Comparison of ENCODE assay signal across 1 cellular context in genomic region chr19:15437355-15438123, GRCh38.
TF ChIP-seq lines count a peak whose summit lies in the region.

No MANE protein-coding gene starts in this region.

TF ChIP-seq in HepG2, 621 proteins besides CTCF, POLR2A, EP300 and RAD21 (continues in another document):
- no peak for TF ChIP-seq HNRNPH1 (optimal IDR thresholded peaks at IDR 0.05; ENCODE audit: low read depth, low read length)
- 0 out of 2 replicates have a peak, but pooled peaks have one; percentile 10 for TF ChIP-seq RFX5 (IDR thresholded peaks at IDR 0.05; ENCODE audit: low read depth, low read length)
- peak; percentile 13; the same call in 1 of the 2 replicates for TF ChIP-seq HIVEP1 (CRISPR knock-in tag; IDR thresholded peaks at IDR 0.05)
- TF ChIP-seq HMGXB4 (CRISPR knock-in tag; IDR thresholded peaks at IDR 0.05; ENCODE audit: borderline replicate concordance in 1 of 2, low read depth in 1 of 2): 0 out of 4 replicates have a peak, but pooled peaks of 1 of the 2 experiments have one; percentile 34
- TF ChIP-seq MED1 (CRISPR knock-in tag; IDR thresholded peaks at IDR 0.05): no peak
- peak; percentile 64; the same call in 1 of the 2 replicates for TF ChIP-seq CREB1 (IDR thresholded peaks at IDR 0.05)
- no peak; the same call in 1 of the 2 replicates for TF ChIP-seq CREB1 (CRISPR knock-in tag; IDR thresholded peaks at IDR 0.05)
- TF ChIP-seq ZNF629 (CRISPR knock-in tag; conservative IDR thresholded peaks at IDR 0.05): no peak
- TF ChIP-seq FOXC1 (CRISPR knock-in tag; IDR thresholded peaks at IDR 0.05; ENCODE audit: borderline replicate concordance): no peak
- peak; percentile 89 for TF ChIP-seq ZNF121 (CRISPR knock-in tag; IDR thresholded peaks at IDR 0.05)
- 0 out of 2 replicates have a peak, but pooled peaks have one; percentile 21 for TF ChIP-seq HOXA3 (CRISPR knock-in tag; IDR thresholded peaks at IDR 0.05)
- no peak for TF ChIP-seq SYNCRIP (IDR thresholded peaks at IDR 0.05; ENCODE audit: insufficient read depth, low read depth, low read length)
- TF ChIP-seq ATAD3A (CRISPR knock-in tag; IDR thresholded peaks at IDR 0.05): no peak
- 0 out of 2 replicates have a peak, but pooled peaks have one; percentile 5 for TF ChIP-seq ERF (CRISPR knock-in tag; IDR thresholded peaks at IDR 0.05)
- peak; percentile 52 for TF ChIP-seq ASH2L (IDR thresholded peaks at IDR 0.05; ENCODE audit: insufficient read length, low read depth, low read length)
- TF ChIP-seq YEATS4 (CRISPR knock-in tag; IDR thresholded peaks at IDR 0.05; ENCODE audit: borderline replicate concordance): no peak
- no peak for TF ChIP-seq SNAI1 (CRISPR knock-in tag; IDR thresholded peaks at IDR 0.05; ENCODE audit: borderline replicate concordance)
- no peak for TF ChIP-seq STAG1 (CRISPR knock-in tag; IDR thresholded peaks at IDR 0.05)
- TF ChIP-seq ZNF646 (CRISPR knock-in tag; IDR thresholded peaks at IDR 0.05): peak; percentile 92
- no peak for TF ChIP-seq LBX2 (CRISPR knock-in tag; IDR thresholded peaks at IDR 0.05; ENCODE audit: borderline replicate concordance)
- peak; percentile 30; the same call in 1 of the 2 replicates for TF ChIP-seq PATZ1 (CRISPR knock-in tag; IDR thresholded peaks at IDR 0.05)
- no peak for TF ChIP-seq ZNF446 (CRISPR knock-in tag; IDR thresholded peaks at IDR 0.05)
- TF ChIP-seq ESRRA (CRISPR knock-in tag; IDR thresholded peaks at IDR 0.05; ENCODE audit: low read depth): no peak
- TF ChIP-seq ZNF574 (CRISPR knock-in tag; IDR thresholded peaks at IDR 0.05): 0 out of 2 replicates have a peak, but pooled peaks have one; percentile 15
- peak; percentile 65; the same call in 1 of the 2 replicates for TF ChIP-seq HNRNPL (IDR thresholded peaks at IDR 0.05; ENCODE audit: low read depth, low read length)
- no peak for TF ChIP-seq ZNF766 (CRISPR knock-in tag; IDR thresholded peaks at IDR 0.05; ENCODE audit: borderline replicate concordance)
- no peak for TF ChIP-seq FOXO1 (CRISPR knock-in tag; IDR thresholded peaks at IDR 0.05)
- TF ChIP-seq CEBPB (IDR thresholded peaks at IDR 0.05; ENCODE audit: borderline replicate concordance, low read depth, low read length): no peak
- TF ChIP-seq ZNF12 (CRISPR knock-in tag; IDR thresholded peaks at IDR 0.05): no peak
- TF ChIP-seq PRMT3 (CRISPR knock-in tag; IDR thresholded peaks at IDR 0.05; ENCODE audit: borderline replicate concordance, low read depth): no peak
- no peak for TF ChIP-seq ZBTB7B (CRISPR knock-in tag; IDR thresholded peaks at IDR 0.05)
- no peak for TF ChIP-seq ZNF333 (CRISPR knock-in tag; IDR thresholded peaks at IDR 0.05; ENCODE audit: borderline replicate concordance)
- TF ChIP-seq TARDBP (CRISPR knock-in tag; IDR thresholded peaks at IDR 0.05): 0 out of 2 replicates have a peak, but pooled peaks have one; percentile 52
- TF ChIP-seq SALL1 (CRISPR knock-in tag; IDR thresholded peaks at IDR 0.05): peak; percentile 46; the same call in 1 of the 2 replicates
- TF ChIP-seq ZNF687 (CRISPR knock-in tag; IDR thresholded peaks at IDR 0.05): peak; percentile 47; the same call in 1 of the 2 replicates
- no peak for TF ChIP-seq ZNF224 (CRISPR knock-in tag; IDR thresholded peaks at IDR 0.05)
- TF ChIP-seq ZNF232 (CRISPR knock-in tag; IDR thresholded peaks at IDR 0.05; ENCODE audit: borderline replicate concordance): no peak
- TF ChIP-seq ZNF484 (CRISPR knock-in tag; IDR thresholded peaks at IDR 0.05; ENCODE audit: borderline replicate concordance, low read depth): no peak
- no peak for TF ChIP-seq MLLT10 (CRISPR knock-in tag; IDR thresholded peaks at IDR 0.05)
- no peak for TF ChIP-seq NFE2 (CRISPR knock-in tag; IDR thresholded peaks at IDR 0.05)
- TF ChIP-seq ZBTB7A (CRISPR knock-in tag; IDR thresholded peaks at IDR 0.05): peak; percentile 67; the same call in 1 of the 2 replicates
- TF ChIP-seq FOXK2 (IDR thresholded peaks at IDR 0.05): no peak
